ENCODE assay signal across 6 cellular contexts in the genomic region with DNA sequence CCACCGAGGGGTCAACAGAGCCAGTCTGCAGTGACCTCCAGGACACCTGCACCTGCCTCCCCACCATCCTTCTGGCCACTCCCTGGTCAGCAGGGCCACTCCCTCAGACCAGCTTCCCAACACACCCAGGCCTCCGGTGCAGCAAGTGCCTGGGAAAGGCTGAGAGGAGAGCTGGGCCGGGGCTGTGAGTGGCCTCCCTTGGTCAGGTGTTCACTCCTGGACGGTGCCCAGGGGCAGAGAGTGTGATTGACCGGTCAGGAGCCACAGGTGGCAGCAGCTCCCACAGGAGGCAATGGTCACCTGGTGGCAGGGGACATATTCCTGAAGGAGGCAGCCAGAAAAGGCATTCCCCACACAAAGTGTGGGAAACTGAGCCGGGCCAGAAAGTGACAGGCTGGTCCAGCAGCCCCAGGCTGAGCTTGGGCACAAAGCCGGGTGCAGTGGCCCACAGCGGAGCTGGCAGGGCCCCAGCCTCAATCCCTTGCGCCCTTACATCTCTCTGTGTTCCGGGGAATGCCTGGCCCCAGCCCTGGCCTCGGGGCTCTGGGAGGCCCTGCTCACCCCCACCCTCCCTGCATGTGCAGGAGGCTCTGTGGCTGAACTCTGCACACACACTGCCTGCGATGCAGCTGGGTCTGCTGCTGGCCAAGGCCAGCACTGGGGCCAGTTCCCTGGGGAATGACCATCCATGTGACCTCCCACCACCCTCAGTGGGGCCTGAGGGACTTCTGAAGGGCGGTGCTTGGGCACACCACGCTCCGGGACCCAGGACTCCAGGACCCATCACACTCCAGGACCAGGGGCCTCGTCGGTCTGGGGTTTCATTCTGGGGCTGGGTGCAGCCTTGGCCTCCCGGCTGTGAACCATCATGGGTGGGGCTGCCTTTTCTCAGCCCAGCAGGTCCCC. TPM values are rescaled to one million over a fixed set of nuclear protein-coding genes. Genes with fewer than 3 reads are reported as not detected.
DNase-seq lines count a peak whose midpoint lies in the region; ATAC-seq and TF ChIP-seq lines count a peak whose summit lies in the region.

No MANE protein-coding gene starts in this region.

- peak overlapping the region; percentile 94 for H3K27ac ChIP-seq in OCI-LY3 (ENCODE audit: low read length)
- H3K27ac ChIP-seq in gastroesophageal sphincter, result peak overlapping the region in 3 of 4 donors; percentile 65 to 67 (median 66)
- H3K27ac ChIP-seq in spleen, result peak overlapping the region; percentile 33 to 81 (median 72)

- H4K20me1 ChIP-seq in OCI-LY3 (ENCODE audit: insufficient read depth, low read length), result no peaks in the 10 kb centered on the region

- peak overlapping the region; percentile 27; the same call in 1 of the 2 replicates for H2AFZ ChIP-seq in OCI-LY3 (ENCODE audit: low read depth, low read length)

- DNase-seq in spleen (peak; percentile 79), H4 (ENCODE audit: low spot score) (no peak), NCI-H2171 (lab: John Stamatoyannopoulos, UW) (no peak)

- H3K9ac ChIP-seq in OCI-LY3 (ENCODE audit: low read length), result peak overlapping the region; percentile 79

- H3K27me3 ChIP-seq in OCI-LY3 (ENCODE audit: low read depth, low read length) (no peaks in the 10 kb centered on the region), gastroesophageal sphincter (no peaks in the 10 kb centered on the region), spleen (replicated peaks in 1 of 7) (no peaks in the 10 kb centered on the region)

- H3K9me3 ChIP-seq in OCI-LY3 (ENCODE audit: insufficient read depth, low read length) (no peaks in the 10 kb centered on the region), gastroesophageal sphincter (no peaks in the 10 kb centered on the region), spleen (no peaks in the 10 kb centered on the region)

- intact Hi-C loops in spleen (cut with DNase I; ENCODE audit: low total_unique reads), result no loop called here

- H3K4me1 ChIP-seq in OCI-LY3 (ENCODE audit: low read length) (peaks cover 89% of the 10 kb centered on the region), gastroesophageal sphincter (peaks cover 0 to 63% (median 22%) of the 10 kb centered on the region in 3 donors), spleen (peaks cover 44 to 96% (median 85%) of the 10 kb centered on the region in 6 donors)

- no peak for TF ChIP-seq CTCF in OCI-LY3 (IDR thresholded peaks at IDR 0.05; ENCODE audit: low read depth, low read length)
- TF ChIP-seq CTCF in gastroesophageal sphincter (IDR thresholded peaks at IDR 0.05), result no peak
- TF ChIP-seq CTCF in spleen (IDR thresholded peaks at IDR 0.05 in 8 of 11, conservative IDR thresholded peaks at IDR 0.05 in 3 of 11), result no peak

- peak; percentile 14 for ATAC-seq in gastroesophageal sphincter
- ATAC-seq in GM18517 (IDR thresholded peaks at IDR 0.05; ENCODE audit: unreplicated experiment), result no peak

- H3K36me3 ChIP-seq in OCI-LY3 (replicated peaks; ENCODE audit: low read depth, low read length) (peaks cover 5% of the 10 kb centered on the region), gastroesophageal sphincter (no peaks in the 10 kb centered on the region), spleen (peaks cover 0 to 23% (median 12%) of the 10 kb centered on the region in 6 donors)

- TF ChIP-seq POLR2A in gastroesophageal sphincter (IDR thresholded peaks at IDR 0.05) (no peak), spleen (IDR thresholded peaks at IDR 0.05) (no peak)

- H3K79me2 ChIP-seq in OCI-LY3 (ENCODE audit: low read length), result peaks cover 6% of the 10 kb centered on the region; the same call in 1 of the 2 replicates

- WGBS in gastroesophageal sphincter (ENCODE audit: low coverage in 1 of 2), 2 donors, result no CpG with 5 or more reads among the region's 18 CpGs
- 60 to 78% (median 69%) methylated on average over 7 to 18 of the region's 18 CpGs for WGBS in spleen, 5 donors

- no peak for TF ChIP-seq EP300 in gastroesophageal sphincter (IDR thresholded peaks at IDR 0.05)

- peak overlapping the region; percentile 61 for H3K4me2 ChIP-seq in OCI-LY3 (ENCODE audit: low read length)

- H3K4me3 ChIP-seq in OCI-LY3 (ENCODE audit: low read length) (0 out of 2 replicates have a peak overlapping the region, but pooled peaks have one; percentile 5), gastroesophageal sphincter (no peak overlapping the region), spleen (peak overlapping the region in 1 of 8 donors; percentile 9)

RNA-seq across cellular contexts. Expression of gene C17orf99, which starts 1.2 kb away (rescaled TPM):
- total RNA-seq in gastroesophageal sphincter (not detected), spleen (1 to 10 TPM in 2 of 7 donors, under 1 TPM in 2, not detected in 3; 0.19 to 3.0 (median 0.95) TPM)
- under 1 TPM in 2 of 3 donors, not detected in 1; 0.46 TPM for polyA plus RNA-seq in spleen
- total RNA-seq in H4 (2014; rRNA removed; shearing (Covaris generic)), result not detected in 2 replicates

RNA-seq across cellular contexts. Expression of gene TMC8, which starts 14.4 kb away (rescaled TPM):
- total RNA-seq in gastroesophageal sphincter, result 10 to 100 TPM in 1 of 4 donors, 1 to 10 TPM in 3; 1.7 to 12.0 (median 3.0) TPM
- total RNA-seq in spleen, result 100 to 1,000 TPM; 116 to 222 (median 205) TPM
- 100 to 1,000 TPM; 103 to 191 (median 158) TPM for polyA plus RNA-seq in spleen
- 0.02 TPM in 1 of 2 replicates, not detected in the other for total RNA-seq in H4 (2014; rRNA removed; shearing (Covaris generic))

RNA-seq across cellular contexts. Expression of gene TMC6, which starts 16.4 kb away (rescaled TPM):
- total RNA-seq in gastroesophageal sphincter (10 to 100 TPM; 12.4 to 19.0 (median 15.5) TPM), spleen (100 to 1,000 TPM; 169 to 425 (median 354) TPM)
- 100 to 1,000 TPM; 132 to 269 (median 252) TPM for polyA plus RNA-seq in spleen
- 2.7 and 7.9 TPM in 2 replicates for total RNA-seq in H4 (2014; rRNA removed; shearing (Covaris generic))

RNA-seq across cellular contexts. Expression of gene SYNGR2, which starts 23.4 kb away (rescaled TPM):
- 100 to 1,000 TPM in 1 of 4 donors, 10 to 100 TPM in 3; 49.9 to 151 (median 81.2) TPM for total RNA-seq in gastroesophageal sphincter
- 100 to 1,000 TPM; 107 to 179 (median 137) TPM for total RNA-seq in spleen
- 100 to 1,000 TPM; 152 to 201 (median 170) TPM for polyA plus RNA-seq in spleen
- 24.6 and 30.1 TPM in 2 replicates for total RNA-seq in H4 (2014; rRNA removed; shearing (Covaris generic))

RNA-seq across cellular contexts. Expression of gene TK1, which starts 41.9 kb away (rescaled TPM):
- total RNA-seq in gastroesophageal sphincter (10 to 100 TPM in 2 of 4 donors, 1 to 10 TPM in 2; 3.4 to 24.8 (median 12.1) TPM), spleen (10 to 100 TPM in 5 of 7 donors, 1 to 10 TPM in 2; 3.7 to 18.7 (median 10.5) TPM)
- polyA plus RNA-seq in spleen, result 10 to 100 TPM in 2 of 3 donors, 1 to 10 TPM in 1; 3.9 to 20.4 (median 19.8) TPM
- total RNA-seq in H4 (2014; rRNA removed; shearing (Covaris generic)), result 188 and 253 TPM in 2 replicates

Comparison
In these comparisons a context has a peak if more than half of its experiments do, and no peak if none do; other contexts are left out.
1. RNA of gene TMC8, which starts 14.4 kb away (total RNA-seq): 116 to 222 TPM in spleen; 1.7 to 12.0 TPM in gastroesophageal sphincter and 0.02 TPM in H4; every median in the first group is over 4 times any median in the second.
2. RNA of gene TMC6, which starts 16.4 kb away (total RNA-seq): 169 to 425 TPM in spleen; 12.4 to 19.0 TPM in gastroesophageal sphincter and 2.7 to 7.9 TPM in H4; every median in the first group is over 4 times any median in the second.
3. Peak in every context shown above with its lines, with median percentiles within 50 percentile points of each other: H3K27ac ChIP-seq.